In the genomic region with DNA sequence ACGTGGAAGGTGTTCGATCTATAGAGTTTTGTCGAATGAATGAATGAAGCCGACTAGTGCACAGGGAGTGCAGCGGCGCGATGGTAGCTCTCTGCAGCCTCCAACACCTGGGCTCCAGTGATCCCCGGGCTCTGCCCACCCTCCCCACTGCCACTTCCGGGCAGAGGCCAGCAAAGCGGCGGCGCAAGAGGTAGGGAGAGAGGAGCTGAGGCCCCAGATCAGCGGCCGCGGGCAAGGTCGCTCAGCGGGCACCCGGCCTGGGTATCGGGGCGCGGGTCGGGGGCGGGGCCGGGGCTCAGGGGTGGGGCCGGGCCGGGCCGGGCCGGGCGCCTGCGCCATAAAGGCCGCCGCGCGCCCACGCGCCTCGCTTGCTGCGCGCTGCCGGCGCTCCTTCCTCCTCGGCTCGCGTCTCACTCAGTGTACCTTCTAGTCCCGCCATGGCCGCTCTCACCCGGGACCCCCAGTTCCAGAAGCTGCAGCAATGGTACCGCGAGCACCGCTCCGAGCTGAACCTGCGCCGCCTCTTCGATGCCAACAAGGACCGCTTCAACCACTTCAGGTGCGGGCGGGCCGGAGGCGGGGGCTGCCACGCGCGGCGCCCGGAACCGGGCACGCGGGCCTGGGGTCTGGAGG, we compare ENCODE assay signal across 1 cellular context.
TF ChIP-seq lines count a peak whose summit lies in the region.

A gene (plus strand): TSS at position 367 of the 633 bp plus-strand sequence. CDS start 71 bp downstream, at position 438.

TF ChIP-seq in A549, 52 proteins besides CTCF, POLR2A, EP300 and RAD21 (continued from another document):
- TF ChIP-seq, protein P1, sequence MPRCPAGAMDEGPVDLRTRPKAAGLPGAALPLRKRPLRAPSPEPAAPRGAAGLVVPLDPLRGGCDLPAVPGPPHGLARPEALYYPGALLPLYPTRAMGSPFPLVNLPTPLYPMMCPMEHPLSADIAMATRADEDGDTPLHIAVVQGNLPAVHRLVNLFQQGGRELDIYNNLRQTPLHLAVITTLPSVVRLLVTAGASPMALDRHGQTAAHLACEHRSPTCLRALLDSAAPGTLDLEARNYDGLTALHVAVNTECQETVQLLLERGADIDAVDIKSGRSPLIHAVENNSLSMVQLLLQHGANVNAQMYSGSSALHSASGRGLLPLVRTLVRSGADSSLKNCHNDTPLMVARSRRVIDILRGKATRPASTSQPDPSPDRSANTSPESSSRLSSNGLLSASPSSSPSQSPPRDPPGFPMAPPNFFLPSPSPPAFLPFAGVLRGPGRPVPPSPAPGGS (IDR thresholded peaks at IDR 0.05) = peak; percentile 98
- TF ChIP-seq, protein P2, sequence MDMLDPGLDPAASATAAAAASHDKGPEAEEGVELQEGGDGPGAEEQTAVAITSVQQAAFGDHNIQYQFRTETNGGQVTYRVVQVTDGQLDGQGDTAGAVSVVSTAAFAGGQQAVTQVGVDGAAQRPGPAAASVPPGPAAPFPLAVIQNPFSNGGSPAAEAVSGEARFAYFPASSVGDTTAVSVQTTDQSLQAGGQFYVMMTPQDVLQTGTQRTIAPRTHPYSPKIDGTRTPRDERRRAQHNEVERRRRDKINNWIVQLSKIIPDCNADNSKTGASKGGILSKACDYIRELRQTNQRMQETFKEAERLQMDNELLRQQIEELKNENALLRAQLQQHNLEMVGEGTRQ (IDR thresholded peaks at IDR 0.05) = no peak
- no peak for TF ChIP-seq CHD4 (IDR thresholded peaks at IDR 0.05; ENCODE audit: borderline replicate concordance)
- TF ChIP-seq KDM1A (IDR thresholded peaks at IDR 0.05; ENCODE audit: low read depth) = no peak
- TF ChIP-seq, protein P3, sequence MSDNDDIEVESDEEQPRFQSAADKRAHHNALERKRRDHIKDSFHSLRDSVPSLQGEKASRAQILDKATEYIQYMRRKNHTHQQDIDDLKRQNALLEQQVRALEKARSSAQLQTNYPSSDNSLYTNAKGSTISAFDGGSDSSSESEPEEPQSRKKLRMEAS (IDR thresholded peaks at IDR 0.05) = peak; percentile 77
- TF ChIP-seq CBX2 (IDR thresholded peaks at IDR 0.05; ENCODE audit: borderline replicate concordance, low read depth) = no peak
- TF ChIP-seq, protein P4, sequence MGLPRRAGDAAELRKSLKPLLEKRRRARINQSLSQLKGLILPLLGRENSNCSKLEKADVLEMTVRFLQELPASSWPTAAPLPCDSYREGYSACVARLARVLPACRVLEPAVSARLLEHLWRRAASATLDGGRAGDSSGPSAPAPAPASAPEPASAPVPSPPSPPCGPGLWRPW (IDR thresholded peaks at IDR 0.05) = no peak
- TF ChIP-seq TP53 (CRISPR knock-in tag; IDR thresholded peaks at IDR 0.05) = no peak
- TF ChIP-seq GATA3 (IDR thresholded peaks at IDR 0.05; ENCODE audit: borderline replicate concordance) = no peak
- TF ChIP-seq MAFK (IDR thresholded peaks at IDR 0.05; ENCODE audit: partially characterized antibody) = no peak
- no peak for TF ChIP-seq NFE2L2 (conservative IDR thresholded peaks at IDR 0.05; ENCODE audit: low read length)
- peak; percentile 93 to 95; a peak in 4 of 5 replicates for TF ChIP-seq JUN (IDR thresholded peaks at IDR 0.05)
- no peak for TF ChIP-seq FOSL2 (IDR thresholded peaks at IDR 0.05)
- TF ChIP-seq FOSL2 (CRISPR knock-in tag; IDR thresholded peaks at IDR 0.05) = no peak
- TF ChIP-seq ZSCAN20 (CRISPR knock-in tag; IDR thresholded peaks at IDR 0.05) = no peak
- no peak for TF ChIP-seq NPAS2 (CRISPR knock-in tag; IDR thresholded peaks at IDR 0.05; ENCODE audit: borderline replicate concordance)
- TF ChIP-seq PHF8 (IDR thresholded peaks at IDR 0.05; ENCODE audit: borderline replicate concordance, low read depth) = peak; percentile 91
- TF ChIP-seq RARB (CRISPR knock-in tag; IDR thresholded peaks at IDR 0.05) = no peak
- no peak for TF ChIP-seq ZNF302 (CRISPR knock-in tag; IDR thresholded peaks at IDR 0.05)
- TF ChIP-seq CBX8 (IDR thresholded peaks at IDR 0.05) = no peak
- TF ChIP-seq HDAC2 (IDR thresholded peaks at IDR 0.05) = no peak
